In genomic region chr11:9754041-9754471, GRCh38 we compare ENCODE assay signal across 13 cellular contexts.
DNase-seq lines count a peak whose midpoint lies in the region; ATAC-seq and TF ChIP-seq lines count a peak whose summit lies in the region.
"Had no signal": no experiment of that assay in that cellular context is flagged by ENCODE, and none has a peak within 500 bp of the region (broad histone marks: within the 10 kb centered on the region; RNA-seq: fewer than 3 reads in every experiment).

No MANE protein-coding gene starts in this region.

- intact Hi-C loops in sigmoid colon (cut with DNase I) = loop anchor here (10.0 kb wide), 1 partner anchor 451 kb away; no protein-coding TSS in a partner anchor

- peaks cover 22% of the 10 kb centered on the region for H3K36me3 Mint-ChIP-seq in WTC11

- H3K27me3 Mint-ChIP-seq in WTC11 (ENCODE audit: low read depth) = 0 out of 2 replicates have a peak, but pooled peaks cover 2% of the 10 kb centered on the region

- TF ChIP-seq EP300 in sigmoid colon (IDR thresholded peaks at IDR 0.05) = no peak

- WGBS in thymus = 96% methylated on average over 3 of the region's 3 CpGs
- whole genome bisulfite sequencing in sigmoid colon, 2 donors = 80 to 92% methylated on average over 3 of the region's 3 CpGs

- H3K4me3 Mint-ChIP-seq in WTC11 = no peak overlapping the region

- CTCF ChIA-PET in WTC11 (lab: Charles Lee) = interaction anchor here (0.5 to 1.5 kb wide), 6 partner anchors 108 to 550 kb away, joined by 3 to 6 read pairs (median 4); partner anchors contain the start of gene ADM

- H3K27ac ChIP-seq in HL-60 (replicated peaks) (peak overlapping the region; percentile 65), thymus (ENCODE audit: low read depth) (peak overlapping the region; percentile 13), sigmoid colon (peak overlapping the region in 2 of 4 donors; percentile 0 to 44)

- TF ChIP-seq POLR2A in sigmoid colon (IDR thresholded peaks at IDR 0.05) = no peak

- H3K4me1 Mint-ChIP-seq in WTC11 = peaks cover 35% of the 10 kb centered on the region

- H3K4me1 ChIP-seq in thymus (ENCODE audit: control insufficient read depth, insufficient read depth, low read length) (peaks cover 9% of the 10 kb centered on the region), sigmoid colon (peaks cover 0 to 19% (median 11%) of the 10 kb centered on the region in 4 donors)

- no peaks in the 10 kb centered on the region for H3K27me3 ChIP-seq in HL-60 (ENCODE audit: insufficient read depth, poor library complexity, severe bottlenecking)
- no peaks in the 10 kb centered on the region for H3K27me3 ChIP-seq in thymus (ENCODE audit: control insufficient read depth, insufficient read depth)
- no peaks in the 10 kb centered on the region for H3K27me3 ChIP-seq in sigmoid colon

- H3K9me3 Mint-ChIP-seq in WTC11 = no peaks in the 10 kb centered on the region

- DNase-seq in HL-60 (ENCODE audit: low read depth in 1 of 2, low spot score in 1 of 2) (no peak), WTC11 (ENCODE audit: low spot score) (no peak), foreskin fibroblast (peak; percentile 43 to 73), sigmoid colon (no peak)
- DNase-seq: activated CD4-positive, alpha-beta T cell treated with anti-CD3 and anti-CD28 coated beads for 4 hours; activated effector memory CD4-positive, alpha-beta T cell treated with anti-CD3 and anti-CD28 coated beads, Interleukin-2, amount 50 U/mL, for 16 hours; mucosa of descending colon; NCI-H2029 had no signal

- H3K9me3 ChIP-seq in thymus (ENCODE audit: control insufficient read depth) = no peaks in the 10 kb centered on the region
- H3K9me3 ChIP-seq in sigmoid colon = no peaks in the 10 kb centered on the region
- H3K9me3 ChIP-seq: mucosa of descending colon had no signal

- H3K36me3 ChIP-seq in thymus (ENCODE audit: control insufficient read depth, insufficient read depth) (no peaks in the 10 kb centered on the region), sigmoid colon (peaks cover 0 to 32% (median 6%) of the 10 kb centered on the region in 4 donors)

- peak overlapping the region; percentile 70; the same call in 1 of the 2 replicates for H3K27ac Mint-ChIP-seq in WTC11

- TF ChIP-seq CTCF in HL-60 (IDR thresholded peaks at IDR 0.05; ENCODE audit: insufficient read depth, low read length) (no peak), WTC11 (IDR thresholded peaks at IDR 0.05) (no peak), foreskin fibroblast (IDR thresholded peaks at IDR 0.05; ENCODE audit: low read depth, low read length) (no peak), sigmoid colon (IDR thresholded peaks at IDR 0.05) (no peak)

- POLR2A ChIA-PET in WTC11 (lab: Charles Lee) = no interaction called here

- H3K4me3 ChIP-seq in HL-60 (replicated peaks; ENCODE audit: insufficient read depth, low read length) (no peak overlapping the region), foreskin fibroblast (ENCODE audit: low read depth in 1 of 2, low read length in 2 of 2) (no peak overlapping the region), thymus (ENCODE audit: low read length) (no peak overlapping the region), sigmoid colon (no peak overlapping the region)
- H3K4me3 ChIP-seq: mucosa of descending colon had no signal

- ATAC-seq in WTC11 (no peak), HG02981 (IDR thresholded peaks at IDR 0.05; ENCODE audit: unreplicated experiment) (no peak), GM21447 (IDR thresholded peaks at IDR 0.05; ENCODE audit: unreplicated experiment) (no peak), HG03025 (IDR thresholded peaks at IDR 0.05; ENCODE audit: low FRiP score, unreplicated experiment) (no peak)
- ATAC-seq: mucosa of descending colon, Right ventricle myocardium inferior had no signal

TF ChIP-seq in WTC11, 78 proteins besides CTCF, POLR2A, EP300 and RAD21:
- TF ChIP-seq NR3C1 (CRISPR knock-in tag; conservative IDR thresholded peaks at IDR 0.05; ENCODE audit: low read depth) (no peak), NFYB (CRISPR knock-in tag; conservative IDR thresholded peaks at IDR 0.05; ENCODE audit: low read depth) (no peak)

Comparison
In these comparisons a context has a peak if more than half of its experiments do, and no peak if none do; other contexts are left out.
1. DNase-seq: peak in foreskin fibroblast (2 of 2); none in HL-60 (0 of 2), WTC11 (single experiment) and sigmoid colon (single experiment).